Comparison of ENCODE assay signal across 19 cellular contexts in genomic region chr2:71583876-71584275, GRCh38.
A peak's percentile ranks its signal among the peaks of the same experiment; 100 is the strongest.
DNase-seq lines count a peak whose midpoint lies in the region; ATAC-seq, FAIRE-seq and TF ChIP-seq lines count a peak whose summit lies in the region.
"Had no signal": no experiment of that assay in that cellular context is flagged by ENCODE, and none has a peak within 500 bp of the region (broad histone marks: within the 10 kb centered on the region; RNA-seq: fewer than 3 reads in every experiment).

No MANE protein-coding gene starts in this region.

- H3K4me1 ChIP-seq in mesenchymal stem cell (ENCODE audit: control insufficient read depth, insufficient read depth, low read depth, low read length) (peaks cover 26% of the 10 kb centered on the region), transverse colon (peaks cover 0 to 3% (median 0%) of the 10 kb centered on the region in 4 donors)
- H3K4me1 ChIP-seq: HAP-1 had no signal

- peaks cover 0 to 45% of the 10 kb centered on the region in 2 experiments for H3K27me3 ChIP-seq in mesenchymal stem cell (ENCODE audit: control insufficient read depth in 1 of 2, insufficient read depth in 1 of 2, low read length in 2 of 2)
- H3K27me3 ChIP-seq in transverse colon, result no peaks in the 10 kb centered on the region
- H3K27me3 ChIP-seq: SJSA1 had no signal

- no peak for FAIRE-seq in GM19239 (lab: Jason Lieb, UNC)

- in situ Hi-C loops in transverse colon (cut with MboI; ENCODE audit: low pct_ligation_motif_present in 1 of 4, low pct_unique_long_range_greater_than_20kb in 1 of 4, low sequenced_read_pairs in 3 of 4), result no loop called here

- TF ChIP-seq CTCF in transverse colon (IDR thresholded peaks at IDR 0.05), result no peak

- no peak overlapping the region for H4K91ac ChIP-seq in mesenchymal stem cell (ENCODE audit: low read length)

- no peaks in the 10 kb centered on the region for H3K27me3 Mint-ChIP-seq in stimulated activated naive CD8-positive, alpha-beta T cell treated with anti-CD3 and anti-CD28 coated beads, Interleukin-15, amount 100 ng/mL, for 72 hours
- H3K27me3 Mint-ChIP-seq: CD4-positive, CD25-positive, alpha-beta regulatory T cell had no signal

- H3K9me3 Mint-ChIP-seq in stimulated activated naive CD8-positive, alpha-beta T cell treated with anti-CD3 and anti-CD28 coated beads, Interleukin-15, amount 100 ng/mL, for 72 hours, result no peaks in the 10 kb centered on the region
- H3K9me3 Mint-ChIP-seq: CD4-positive, CD25-positive, alpha-beta regulatory T cell; IgD-negative memory B cell had no signal

- H2BK12ac ChIP-seq in mesenchymal stem cell (ENCODE audit: low read length in 2 of 2), result no peak overlapping the region

- H3K9me3 ChIP-seq in mesenchymal stem cell (ENCODE audit: control insufficient read depth, low read length) (no peaks in the 10 kb centered on the region), transverse colon (no peaks in the 10 kb centered on the region)
- H3K9me3 ChIP-seq: HAP-1, SJSA1 had no signal

- TF ChIP-seq EP300 in transverse colon (IDR thresholded peaks at IDR 0.05; ENCODE audit: low read depth), result no peak

- H3K79me1 ChIP-seq in mesenchymal stem cell (replicated peaks; ENCODE audit: low read length, poor library complexity, severe bottlenecking), result peaks cover 25% of the 10 kb centered on the region

- no peak overlapping the region for H3K27ac ChIP-seq in mesenchymal stem cell (ENCODE audit: low read length, poor library complexity, severe bottlenecking)
- no peak overlapping the region for H3K27ac ChIP-seq in transverse colon
- H3K27ac ChIP-seq: RWPE1, SJSA1 had no signal

- peaks cover 0 to 79% of the 10 kb centered on the region in 2 experiments for H3K36me3 ChIP-seq in mesenchymal stem cell (ENCODE audit: control insufficient read depth in 1 of 2, insufficient read depth in 2 of 2, low read depth in 1 of 2, low read length in 2 of 2)
- no peaks in the 10 kb centered on the region for H3K36me3 ChIP-seq in transverse colon
- H3K36me3 ChIP-seq: HAP-1, SJSA1 had no signal

- no peak for ATAC-seq in stimulated activated naive CD8-positive, alpha-beta T cell treated with anti-CD3 and anti-CD28 coated beads, Interleukin-15, amount 100 ng/mL, for 72 hours
- no peak for ATAC-seq in stimulated activated naive CD8-positive, alpha-beta T cell treated with anti-CD3 and anti-CD28 coated beads, Interleukin-15, Interleukin-2, amounts not matched to agents 100 U/mL and 50 U/mL, for 24 hours

- DNase-seq in stimulated activated naive CD8-positive, alpha-beta T cell treated with anti-CD3 and anti-CD28 coated beads, Interleukin-15, amount 100 ng/mL, for 72 hours, result no peak
- no peak for DNase-seq in stimulated activated naive CD8-positive, alpha-beta T cell treated with anti-CD3 and anti-CD28 coated beads, Interleukin-15, Interleukin-2, amounts not matched to agents 100 U/mL and 50 U/mL, for 24 hours
- DNase-seq in M059J (ENCODE audit: low read depth) (peak; percentile 83), mesenchymal stem cell (no peak), transverse colon (no peak), GM19239 (ENCODE audit: insufficient read length, low spot score) (no peak), NCI-H2196 (lab: John Stamatoyannopoulos, UW; ENCODE audit: unreplicated experiment) (no peak), NCI-H1930 (lab: John Stamatoyannopoulos, UW) (no peak)
- DNase-seq: 8988T; AML-193; CD4-positive, CD25-positive, alpha-beta regulatory T cell; DMS53; NCI-H1436 treated with DMSO at 0.1 percent for 48 hours; NCI-H226; NCI-H526 treated with DMSO at 0.1 percent for 48 hours had no signal

- H3K4me3 ChIP-seq in mesenchymal stem cell (ENCODE audit: insufficient read depth in 1 of 2, low read depth in 1 of 2, low read length in 2 of 2), result no peak overlapping the region
- H3K4me3 ChIP-seq in transverse colon, result no peak overlapping the region
- H3K4me3 ChIP-seq: HAP-1, SJSA1 had no signal

- peak overlapping the region; percentile 27 for H2AK5ac ChIP-seq in mesenchymal stem cell (ENCODE audit: low read length, severe bottlenecking)

- no peak overlapping the region for H2BK5ac ChIP-seq in mesenchymal stem cell (ENCODE audit: low read depth, low read length, poor library complexity, severe bottlenecking)

- H3K9ac ChIP-seq in mesenchymal stem cell (ENCODE audit: low read length), result no peak overlapping the region

- H3K27ac Mint-ChIP-seq in stimulated activated naive CD8-positive, alpha-beta T cell treated with anti-CD3 and anti-CD28 coated beads, Interleukin-15, amount 100 ng/mL, for 72 hours, result peak overlapping the region; percentile 58 to 83
- H3K27ac Mint-ChIP-seq: CD4-positive, CD25-positive, alpha-beta regulatory T cell had no signal

- no peak overlapping the region for H3K18ac ChIP-seq in mesenchymal stem cell (ENCODE audit: low read depth in 1 of 2, low read length in 2 of 2)

- WGBS in mesenchymal stem cell, result 90% methylated on average over 7 of the region's 7 CpGs
- 86% methylated on average over 4 of the region's 7 CpGs; no CpG with 5 or more reads in 1 of the 2 donors for WGBS in transverse colon (ENCODE audit: low coverage in 1 of 2), 2 donors

- H4K8ac ChIP-seq in mesenchymal stem cell (ENCODE audit: low read length), result no peak overlapping the region

- H2AFZ ChIP-seq in mesenchymal stem cell (ENCODE audit: low read depth, low read length), result no peak overlapping the region

- H2BK15ac ChIP-seq in mesenchymal stem cell (ENCODE audit: low read depth, poor library complexity, severe bottlenecking), result no peak overlapping the region

- H3K4me2 ChIP-seq in mesenchymal stem cell (ENCODE audit: low read length, poor library complexity, severe bottlenecking), result no peak overlapping the region

- H2BK120ac ChIP-seq in mesenchymal stem cell (ENCODE audit: low read depth, low read length), result no peak overlapping the region

- no peak overlapping the region for H3K14ac ChIP-seq in mesenchymal stem cell (ENCODE audit: low read length in 2 of 2)

- no peaks in the 10 kb centered on the region for H3K4me1 Mint-ChIP-seq in stimulated activated naive CD8-positive, alpha-beta T cell treated with anti-CD3 and anti-CD28 coated beads, Interleukin-15, amount 100 ng/mL, for 72 hours
- H3K4me1 Mint-ChIP-seq: CD4-positive, CD25-positive, alpha-beta regulatory T cell had no signal

- no peak for TF ChIP-seq POLR2A in transverse colon (IDR thresholded peaks at IDR 0.05)

- H3K23ac ChIP-seq in mesenchymal stem cell (ENCODE audit: low read length in 2 of 2), result no peak overlapping the region

- intact Hi-C loops in transverse colon (cut with DNase I; ENCODE audit: low total_unique reads), result no loop called here

- no peak overlapping the region for H3K4me3 Mint-ChIP-seq in stimulated activated naive CD8-positive, alpha-beta T cell treated with anti-CD3 and anti-CD28 coated beads, Interleukin-15, amount 100 ng/mL, for 72 hours
- H3K4me3 Mint-ChIP-seq: CD4-positive, CD25-positive, alpha-beta regulatory T cell; IgD-negative memory B cell had no signal

- H3K4ac ChIP-seq in mesenchymal stem cell (ENCODE audit: low read depth in 1 of 2, low read length in 2 of 2), result no peak overlapping the region
